ENCODE assay signal across 24 cellular contexts in genomic region chr1:165496493-165496892, GRCh38. TPM values are rescaled to one million over a fixed set of nuclear protein-coding genes. Genes with fewer than 3 reads are reported as not detected.
"Had no signal": no experiment of that assay in that cellular context is flagged by ENCODE, and none has a peak within 500 bp of the region (broad histone marks: within the 10 kb centered on the region; RNA-seq: fewer than 3 reads in every experiment).

No MANE protein-coding gene starts in this region.

- DNase-seq: activated B cell treated with CpG ODN at 0.5 μM for 24 hours; activated CD4-positive, alpha-beta T cell treated with anti-CD3 and anti-CD28 coated beads for 48 hours; activated CD8-positive, alpha-beta T cell treated with anti-CD3 and anti-CD28 coated beads, Interleukin-2, amount 10 ng/mL, durations not matched to agents 7 days and 5 days; activated naive CD4-positive, alpha-beta T cell treated with Interleukin-2 at 50 U/mL for 16 hours; activated T-cell treated with anti-CD3 and anti-CD28 coated beads, Interleukin-2, amount 50 U/mL, for 24 hours; body of pancreas; colonic mucosa; endodermal cell; foreskin keratinocyte; naive thymus-derived CD8-positive, alpha-beta T cell; nucleus accumbens; small intestine; stimulated activated CD4-positive, alpha-beta T cell treated with anti-CD3 and anti-CD28 coated beads, Interleukin-4, amount 100 ng/mL, for 24 hours; stomach; T-cell; upper lobe of left lung had no signal

- H3K9me3 ChIP-seq: body of pancreas, colonic mucosa, stomach, upper lobe of left lung had no signal

- ATAC-seq: activated CD8-positive, alpha-beta T cell treated with anti-CD3 and anti-CD28 coated beads, Interleukin-2, amount 10 ng/mL, durations not matched to agents 7 days and 5 days; body of pancreas; foreskin keratinocyte; naive thymus-derived CD8-positive, alpha-beta T cell; stimulated activated effector memory CD8-positive, alpha-beta T cell treated with anti-CD3 and anti-CD28 coated beads, Interleukin-12 subunit alpha, Interleukin-12 subunit beta, amount 100 ng/mL, for 72 hours; T-cell had no signal

- H3K27me3 ChIP-seq: body of pancreas, colonic mucosa, stomach, upper lobe of left lung had no signal

- H3K4me3 ChIP-seq: body of pancreas, colonic mucosa, stomach, upper lobe of left lung had no signal

- H3K36me3 ChIP-seq: colonic mucosa, stomach, upper lobe of left lung had no signal

- H3K27ac ChIP-seq: body of pancreas, colonic mucosa, epithelial cell of prostate, foreskin keratinocyte, stomach, upper lobe of left lung had no signal

- H3K4me1 ChIP-seq: body of pancreas, colonic mucosa, foreskin keratinocyte, stomach had no signal

RNA-seq across cellular contexts. Expression of gene LRRC52, which starts 47.3 kb away (rescaled TPM):
- total RNA-seq: activated B cell treated with CpG ODN at 0.5 μM for 24 hours; activated CD8-positive, alpha-beta T cell treated with anti-CD3 and anti-CD28 coated beads, Interleukin-2, amount 10 ng/mL, durations not matched to agents 7 days and 5 days; activated T-helper 2 cell treated with anti-CD3 and anti-CD28 coated beads, Interferon-gamma antibody, Interleukin-2, Interleukin-4, amounts not matched to agents 10 μg/mL and 5 μg/mL and 100 μg/mL, durations not matched to agents 14 hours and 24 hours and 36 hours; body of pancreas; colonic mucosa; endodermal cell; fibroblast of lung; foreskin keratinocyte; kidney epithelial cell; liver; naive thymus-derived CD8-positive, alpha-beta T cell; progenitor cell of endocrine pancreas; stomach; T-cell; temporal lobe had no signal
- polyA plus RNA-seq: fibroblast of lung; foreskin keratinocyte; liver; naive thymus-derived CD8-positive, alpha-beta T cell; small intestine; stomach had no signal

RNA-seq across cellular contexts. Expression of gene RXRG, which starts 51.6 kb away (rescaled TPM):
- total RNA-seq: activated B cell treated with CpG ODN at 0.5 μM for 24 hours; activated CD8-positive, alpha-beta T cell treated with anti-CD3 and anti-CD28 coated beads, Interleukin-2, amount 10 ng/mL, durations not matched to agents 7 days and 5 days; activated T-helper 2 cell treated with anti-CD3 and anti-CD28 coated beads, Interferon-gamma antibody, Interleukin-2, Interleukin-4, amounts not matched to agents 10 μg/mL and 5 μg/mL and 100 μg/mL, durations not matched to agents 14 hours and 24 hours and 36 hours; foreskin keratinocyte; kidney epithelial cell; naive thymus-derived CD8-positive, alpha-beta T cell; T-cell had no signal
- polyA plus RNA-seq: foreskin keratinocyte; naive thymus-derived CD8-positive, alpha-beta T cell had no signal
